Comparison of ENCODE assay signal across 8 cellular contexts in the genomic region with DNA sequence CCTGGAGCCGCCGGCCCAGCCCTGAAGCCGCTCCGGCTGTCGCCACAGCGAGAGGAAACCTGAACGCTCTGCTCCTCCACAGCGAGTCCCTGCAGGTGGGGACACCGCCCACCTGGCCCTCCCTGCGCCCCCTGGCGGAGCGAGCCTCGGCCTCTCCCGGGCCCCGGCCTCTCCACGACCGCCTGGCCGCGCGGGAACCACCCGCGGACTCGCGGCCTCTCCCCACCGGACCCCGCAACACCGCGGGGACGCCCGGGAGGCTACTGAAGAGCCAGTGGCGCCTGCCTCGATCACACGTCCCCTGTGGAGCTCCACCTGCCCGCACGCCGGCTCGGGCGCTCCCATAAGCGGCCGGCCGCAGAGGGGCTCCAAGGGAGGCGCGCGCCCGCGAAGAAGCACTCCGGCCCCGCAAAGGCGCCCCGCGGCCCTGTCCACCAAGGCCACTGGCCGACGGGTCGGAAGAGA.
DNase-seq lines count a peak whose midpoint lies in the region; ATAC-seq and TF ChIP-seq lines count a peak whose summit lies in the region.

No MANE protein-coding gene starts in this region.

- H3K27me3 Mint-ChIP-seq in effector memory CD8-positive, alpha-beta T cell = peaks cover 31 to 53% of the 10 kb centered on the region in 2 donors
- peaks cover 45 to 68% (median 46%) of the 10 kb centered on the region in 3 donors for H3K27me3 Mint-ChIP-seq in naive B cell

- H3K27ac Mint-ChIP-seq in effector memory CD8-positive, alpha-beta T cell = no peak overlapping the region
- H3K27ac Mint-ChIP-seq in naive B cell = no peak overlapping the region
- H3K27ac Mint-ChIP-seq in stimulated activated effector memory CD8-positive, alpha-beta T cell treated with anti-CD3 and anti-CD28 coated beads, Interleukin-12 subunit alpha, Interleukin-12 subunit beta, amount 100 ng/mL, for 72 hours = no peak overlapping the region

- TF ChIP-seq CTCF in GM10266 (IDR thresholded peaks at IDR 0.05; ENCODE audit: control insufficient read depth, insufficient read depth, low read depth, missing control alignments) = peak; percentile 78

- peak; percentile 99 for ATAC-seq in effector memory CD8-positive, alpha-beta T cell (replicated peaks)
- ATAC-seq in naive B cell (ENCODE audit: low read depth in 2 of 2) = peak; percentile 100
- ATAC-seq in stimulated activated effector memory CD8-positive, alpha-beta T cell treated with anti-CD3 and anti-CD28 coated beads, Interleukin-12 subunit alpha, Interleukin-12 subunit beta, amount 100 ng/mL, for 72 hours = peak; percentile 89
- ATAC-seq in GM18519 (IDR thresholded peaks at IDR 0.05; ENCODE audit: low FRiP score, unreplicated experiment) = no peak

- no peaks in the 10 kb centered on the region for H3K9me3 Mint-ChIP-seq in effector memory CD8-positive, alpha-beta T cell
- no peaks in the 10 kb centered on the region for H3K9me3 Mint-ChIP-seq in naive B cell
- no peaks in the 10 kb centered on the region for H3K9me3 Mint-ChIP-seq in stimulated activated effector memory CD8-positive, alpha-beta T cell treated with anti-CD3 and anti-CD28 coated beads, Interleukin-12 subunit alpha, Interleukin-12 subunit beta, amount 100 ng/mL, for 72 hours

- peak; percentile 82 for DNase-seq in GM10266 (ENCODE audit: extremely low spot score)
- DNase-seq in NCI-H2029 (lab: John Stamatoyannopoulos, UW) = peak; percentile 50
- DNase-seq in activated CD8-positive, alpha-beta memory T cell treated with anti-CD3 and anti-CD28 coated beads for 24 hours = peak; percentile 96
- peak; percentile 83 to 84 (median 83) for DNase-seq in effector memory CD8-positive, alpha-beta T cell
- peak; percentile 78 for DNase-seq in naive B cell
- peak; percentile 88 to 91 for DNase-seq in stimulated activated effector memory CD8-positive, alpha-beta T cell treated with anti-CD3 and anti-CD28 coated beads, Interleukin-12 subunit alpha, Interleukin-12 subunit beta, amount 100 ng/mL, for 72 hours (ENCODE audit: low spot score in 2 of 2)
- no peak for DNase-seq in Kasumi-1 (lab: John Stamatoyannopoulos, UW)

- H3K4me3 Mint-ChIP-seq in effector memory CD8-positive, alpha-beta T cell = peak overlapping the region; percentile 36 to 53
- H3K4me3 Mint-ChIP-seq in naive B cell = peak overlapping the region in 4 of 8 donors; percentile 37 to 61 (median 47)
- peak overlapping the region; percentile 60 for H3K4me3 Mint-ChIP-seq in stimulated activated effector memory CD8-positive, alpha-beta T cell treated with anti-CD3 and anti-CD28 coated beads, Interleukin-12 subunit alpha, Interleukin-12 subunit beta, amount 100 ng/mL, for 72 hours

- H3K36me3 Mint-ChIP-seq in effector memory CD8-positive, alpha-beta T cell (ENCODE audit: insufficient read depth) = no peaks in the 10 kb centered on the region
- H3K36me3 Mint-ChIP-seq in naive B cell = no peaks in the 10 kb centered on the region
- peaks cover 7% of the 10 kb centered on the region for H3K36me3 Mint-ChIP-seq in stimulated activated effector memory CD8-positive, alpha-beta T cell treated with anti-CD3 and anti-CD28 coated beads, Interleukin-12 subunit alpha, Interleukin-12 subunit beta, amount 100 ng/mL, for 72 hours

- peaks cover 7 to 8% of the 10 kb centered on the region in 2 donors for H3K4me1 Mint-ChIP-seq in effector memory CD8-positive, alpha-beta T cell (ENCODE audit: low read depth in 2 of 2)
- H3K4me1 Mint-ChIP-seq in naive B cell = peaks cover 0 to 4% (median 3%) of the 10 kb centered on the region in 3 donors
- peaks cover 35% of the 10 kb centered on the region for H3K4me1 Mint-ChIP-seq in stimulated activated effector memory CD8-positive, alpha-beta T cell treated with anti-CD3 and anti-CD28 coated beads, Interleukin-12 subunit alpha, Interleukin-12 subunit beta, amount 100 ng/mL, for 72 hours

Comparison
In these comparisons a context has a peak if more than half of its experiments do, and no peak if none do; other contexts are left out.
1. DNase-seq: peak in GM10266 (single experiment), NCI-H2029 (single experiment), activated CD8-positive, alpha-beta memory T cell treated with anti-CD3 and anti-CD28 coated beads for 24 hours (single experiment), effector memory CD8-positive, alpha-beta T cell (3 of 3), naive B cell (single experiment) and stimulated activated effector memory CD8-positive, alpha-beta T cell treated with anti-CD3 and anti-CD28 coated beads, Interleukin-12 subunit alpha, Interleukin-12 subunit beta, amount 100 ng/mL, for 72 hours (2 of 2); none in Kasumi-1 (0 of 2).